In the genomic region with DNA sequence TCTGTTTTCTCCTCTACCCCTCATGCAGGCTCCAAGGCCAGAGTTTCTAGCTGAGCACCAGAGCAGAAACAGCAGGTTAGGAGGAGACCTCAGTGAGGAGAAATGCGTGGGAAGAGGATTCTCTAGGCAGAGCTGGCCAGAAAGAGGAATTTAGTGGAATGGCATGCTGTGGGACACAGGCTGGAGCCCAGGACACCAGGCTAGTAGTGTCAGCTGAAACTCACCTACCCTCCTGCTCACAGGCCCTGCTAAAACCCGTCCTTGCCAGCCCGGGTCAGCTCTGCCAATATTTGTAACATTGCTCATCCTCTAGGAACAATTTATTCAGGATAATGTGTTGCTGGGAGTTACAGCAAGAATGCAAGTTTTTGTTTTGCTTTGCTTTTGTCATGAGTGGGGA, we compare ENCODE assay signal across 16 cellular contexts. TPM values are rescaled to one million over a fixed set of nuclear protein-coding genes. Genes with fewer than 3 reads are reported as not detected.
DNase-seq lines count a peak whose midpoint lies in the region; ATAC-seq and TF ChIP-seq lines count a peak whose summit lies in the region.
"Had no signal": no experiment of that assay in that cellular context is flagged by ENCODE, and none has a peak within 500 bp of the region (broad histone marks: within the 10 kb centered on the region; RNA-seq: fewer than 3 reads in every experiment).

No MANE protein-coding gene starts in this region.

- CTCF ChIA-PET in SK-N-SH (lab: Yijun Ruan, JAX): interaction anchor here (0.7 to 3.5 kb wide), 9 partner anchors 10 to 838 kb away, joined by 3 to 14 read pairs (median 5); no protein-coding TSS in a partner anchor

- H3F3A ChIP-seq in SK-N-SH (replicated peaks; ENCODE audit: insufficient read depth): no peaks in the 10 kb centered on the region

- H3K4me2 ChIP-seq in SK-N-SH: no peak overlapping the region

- H4K20me1 ChIP-seq in SK-N-SH (ENCODE audit: insufficient read depth): no peaks in the 10 kb centered on the region

- no peaks in the 10 kb centered on the region for H3K79me2 ChIP-seq in SK-N-SH (ENCODE audit: insufficient read depth)

- DNase-seq in SK-N-SH (no peak), astrocyte of the spinal cord (ENCODE audit: low read depth, low spot score) (peak; percentile 33), iris pigment epithelial cell (ENCODE audit: low read depth) (peak; percentile 10), vagina (ENCODE audit: extremely low spot score in 2 of 2) (no peak), HuH-7.5 (ENCODE audit: low spot score) (no peak), heart right ventricle (no peak)
- DNase-seq: activated CD4-positive, alpha-beta T cell treated with anti-CD3 and anti-CD28 coated beads for 48 hours; central memory CD4-positive, alpha-beta T cell; stimulated activated CD4-positive, alpha-beta T cell treated with anti-CD3 and anti-CD28 coated beads, Interleukin-4, amount 100 ng/mL, for 1 hour had no signal

- intact Hi-C loops in vagina (cut with DNase I) (loop anchor here (5.0 kb wide), 1 partner anchor 839 kb away; no protein-coding TSS in a partner anchor), heart right ventricle (cut with DNase I) (loop anchor here in 4 of 10 donors (5.0 to 10.0 kb wide), 3 partner anchors 99 to 839 kb away; no protein-coding TSS in a partner anchor)

- H3K4me3 ChIP-seq in SK-N-SH (ENCODE audit: low read depth in 2 of 2, low read length in 1 of 2) (no peak overlapping the region), astrocyte of the spinal cord (ENCODE audit: low read depth, low read length) (no peak overlapping the region), vagina (no peak overlapping the region), heart right ventricle (no peak overlapping the region)
- H3K4me3 ChIP-seq: thoracic aorta had no signal

- no peak for TF ChIP-seq RAD21 in SK-N-SH (IDR thresholded peaks at IDR 0.05; ENCODE audit: low read length)

- H3K27me3 ChIP-seq in SK-N-SH (ENCODE audit: insufficient read depth): no peaks in the 10 kb centered on the region; the same call in 1 of the 2 replicates
- no peaks in the 10 kb centered on the region for H3K27me3 ChIP-seq in vagina
- H3K27me3 ChIP-seq in heart right ventricle: no peaks in the 10 kb centered on the region

- POLR2A ChIA-PET in SK-N-SH (lab: Yijun Ruan, JAX): no interaction called here

- no peak overlapping the region for H2AFZ ChIP-seq in SK-N-SH (ENCODE audit: low read depth)

- ATAC-seq in SK-N-SH treated with all-trans-retinoic acid at 6 μM for 48 hours: peak; percentile 60
- no peak for ATAC-seq in GM18868 (IDR thresholded peaks at IDR 0.05; ENCODE audit: unreplicated experiment)
- no peak for ATAC-seq in heart right ventricle
- ATAC-seq: activated naive CD4-positive, alpha-beta T cell treated with anti-CD3 and anti-CD28 coated beads, Interleukin-2, amount 50 U/mL, for 72 hours had no signal

- no peak for TF ChIP-seq POLR2A in vagina (IDR thresholded peaks at IDR 0.05)

- no peak for TF ChIP-seq EP300 in SK-N-SH (IDR thresholded peaks at IDR 0.05; ENCODE audit: borderline replicate concordance in 1 of 2, low read depth in 1 of 2, low read length in 1 of 2)

- H3K27ac ChIP-seq in SK-N-SH (ENCODE audit: low read depth in 2 of 2, low read length in 1 of 2) (no peak overlapping the region), vagina (peak overlapping the region; percentile 38), heart right ventricle (no peak overlapping the region)
- H3K27ac ChIP-seq: 22Rv1, thoracic aorta had no signal

- H3K4me1 ChIP-seq in SK-N-SH (ENCODE audit: control insufficient read depth in 1 of 2, insufficient read depth in 2 of 2, low read depth in 1 of 2, low read length in 1 of 2): no peaks in the 10 kb centered on the region
- peaks cover 29% of the 10 kb centered on the region for H3K4me1 ChIP-seq in vagina
- no peaks in the 10 kb centered on the region for H3K4me1 ChIP-seq in heart right ventricle

- whole genome bisulfite sequencing in SK-N-SH (ENCODE audit: low lambda C conversion rate): 25% methylated on average over 3 of the region's 3 CpGs
- WGBS in heart right ventricle, 2 donors: 74 to 79% methylated on average over 3 of the region's 3 CpGs

- H3K9me3 ChIP-seq in SK-N-SH: no peaks in the 10 kb centered on the region
- no peaks in the 10 kb centered on the region for H3K9me3 ChIP-seq in vagina
- H3K9me3 ChIP-seq in heart right ventricle: no peaks in the 10 kb centered on the region
- H3K9me3 ChIP-seq: thoracic aorta had no signal

- in situ Hi-C loops in astrocyte of the spinal cord (cut with HindIII; ENCODE audit: low sequenced_read_pairs): no loop called here

- H3K36me3 ChIP-seq in SK-N-SH (replicated peaks in 1 of 2; ENCODE audit: control insufficient read depth in 1 of 2, insufficient read depth in 2 of 2, low read length in 1 of 2): no peaks in the 10 kb centered on the region
- no peaks in the 10 kb centered on the region for H3K36me3 ChIP-seq in vagina
- H3K36me3 ChIP-seq in heart right ventricle: no peaks in the 10 kb centered on the region
- H3K36me3 ChIP-seq: thoracic aorta had no signal

- H3K9me2 ChIP-seq in SK-N-SH: no peaks in the 10 kb centered on the region

- TF ChIP-seq CTCF in SK-N-SH (IDR thresholded peaks at IDR 0.05) (no peak), astrocyte of the spinal cord (IDR thresholded peaks at IDR 0.05; ENCODE audit: low read depth, low read length) (no peak), vagina (IDR thresholded peaks at IDR 0.05) (no peak), heart right ventricle (IDR thresholded peaks at IDR 0.05) (no peak)

- no peak overlapping the region for H3K9ac ChIP-seq in SK-N-SH

TF ChIP-seq in SK-N-SH treated with all-trans-retinoic acid at 6 μM for 48 hours, 23 proteins besides CTCF, POLR2A, EP300 and RAD21 (continues in another document):
- TF ChIP-seq ZNF8 (CRISPR knock-in tag; IDR thresholded peaks at IDR 0.05) (no peak), TOX (CRISPR knock-in tag; IDR thresholded peaks at IDR 0.05; ENCODE audit: borderline replicate concordance) (no peak), ZNF565 (CRISPR knock-in tag; conservative IDR thresholded peaks at IDR 0.05; ENCODE audit: low read depth) (no peak), BACH2 (CRISPR knock-in tag; IDR thresholded peaks at IDR 0.05; ENCODE audit: borderline replicate concordance) (no peak), PPARA (CRISPR knock-in tag; IDR thresholded peaks at IDR 0.05; ENCODE audit: borderline replicate concordance) (no peak)
- TF ChIP-seq, protein P1, sequence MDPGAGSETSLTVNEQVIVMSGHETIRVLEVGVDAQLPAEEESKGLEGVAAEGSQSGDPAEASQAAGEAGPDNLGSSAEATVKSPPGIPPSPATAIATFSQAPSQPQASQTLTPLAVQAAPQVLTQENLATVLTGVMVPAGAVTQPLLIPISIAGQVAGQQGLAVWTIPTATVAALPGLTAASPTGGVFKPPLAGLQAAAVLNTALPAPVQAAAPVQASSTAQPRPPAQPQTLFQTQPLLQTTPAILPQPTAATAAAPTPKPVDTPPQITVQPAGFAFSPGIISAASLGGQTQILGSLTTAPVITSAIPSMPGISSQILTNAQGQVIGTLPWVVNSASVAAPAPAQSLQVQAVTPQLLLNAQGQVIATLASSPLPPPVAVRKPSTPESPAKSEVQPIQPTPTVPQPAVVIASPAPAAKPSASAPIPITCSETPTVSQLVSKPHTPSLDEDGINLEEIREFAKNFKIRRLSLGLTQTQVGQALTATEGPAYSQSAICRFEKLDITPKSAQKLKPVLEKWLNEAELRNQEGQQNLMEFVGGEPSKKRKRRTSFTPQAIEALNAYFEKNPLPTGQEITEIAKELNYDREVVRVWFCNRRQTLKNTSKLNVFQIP (CRISPR knock-in tag; IDR thresholded peaks at IDR 0.05; ENCODE audit: borderline replicate concordance, low read depth): no peak

TF ChIP-seq in SK-N-SH, 30 proteins besides CTCF, POLR2A, EP300 and RAD21:
- no peak for TF ChIP-seq RCOR1 (IDR thresholded peaks at IDR 0.05; ENCODE audit: low read length)
- TF ChIP-seq SIN3A (IDR thresholded peaks at IDR 0.05; ENCODE audit: borderline replicate concordance, low read depth, low read length): no peak
- no peak for TF ChIP-seq RXRA (IDR thresholded peaks at IDR 0.05; ENCODE audit: borderline replicate concordance, low read depth)
- no peak for TF ChIP-seq MXI1 (IDR thresholded peaks at IDR 0.05; ENCODE audit: low read depth, low read length)

RNA-seq across cellular contexts. Expression of a gene that starts 40.2 kb away (rescaled TPM):
- not detected in 2 replicates for polyA plus RNA-seq in SK-N-SH (2012; rRNA removed)
- polyA plus RNA-seq in SK-N-SH (2012; cell fraction: cytosol; rRNA removed): not detected in 2 replicates
- polyA plus RNA-seq in SK-N-SH (2012; cell fraction: nucleus; rRNA removed): not detected in 2 replicates
- total RNA-seq in vagina: not detected
- not detected for total RNA-seq in heart right ventricle
- polyA plus RNA-seq in heart right ventricle: not detected
- total RNA-seq: activated naive CD4-positive, alpha-beta T cell treated with anti-CD3 and anti-CD28 coated beads, Interleukin-2, amount 50 U/mL, for 72 hours; mesothelial cell of epicardium; NCI-H460; thoracic aorta had no signal

Comparison
In these comparisons a context has a peak if more than half of its experiments do, and no peak if none do; other contexts are left out.
1. DNase-seq: peak in astrocyte of the spinal cord (single experiment) and iris pigment epithelial cell (single experiment); none in SK-N-SH (single experiment), vagina (0 of 2), HuH-7.5 (single experiment) and heart right ventricle (0 of 2).